Comparison of ENCODE assay signal across 30 cellular contexts in genomic region chrX:138930546-138930945, GRCh38.
"Had no signal": no experiment of that assay in that cellular context is flagged by ENCODE, and none has a peak within 500 bp of the region (broad histone marks: within the 10 kb centered on the region; RNA-seq: fewer than 3 reads in every experiment).

No MANE protein-coding gene starts in this region.

- H3K27ac Mint-ChIP-seq: activated CD4-positive, alpha-beta memory T cell treated with anti-CD3 and anti-CD28 coated beads for 36 hours; activated CD4-positive, alpha-beta T cell treated with anti-CD3 and anti-CD28 coated beads for 36 hours; activated CD4-positive, alpha-beta T cell treated with anti-CD3 and anti-CD28 coated beads, Interleukin-2, amount 10 ng/mL, durations not matched to agents 24 days and 14 days; activated CD8-positive, alpha-beta memory T cell treated with anti-CD3 and anti-CD28 coated beads, Interleukin-2, amount 10 ng/mL, durations not matched to agents 7 days and 5 days; activated CD8-positive, alpha-beta T cell treated with anti-CD3 and anti-CD28 coated beads, Interleukin-2, amount 10 ng/mL, durations not matched to agents 7 days and 5 days; activated naive CD4-positive, alpha-beta T cell treated with anti-CD3 and anti-CD28 coated beads for 36 hours; activated naive CD4-positive, alpha-beta T cell treated with anti-CD3 and anti-CD28 coated beads, Interleukin-2, amount 50 U/mL, for 24 hours; activated naive CD8-positive, alpha-beta T cell treated with anti-CD3 and anti-CD28 coated beads for 36 hours; activated naive CD8-positive, alpha-beta T cell treated with anti-CD3 and anti-CD28 coated beads, Interleukin-2, amount 50 U/mL, for 24 hours; activated T-helper 1 cell treated with anti-CD3 and anti-CD28 coated beads, Interleukin-12 subunit alpha, Interleukin-12 subunit beta, Interleukin-2, Interleukin-4 antibody, amounts not matched to agents 30 ng/mL and 10 ng/mL and 1 ng/mL, durations not matched to agents 14 hours and 24 hours and 36 hours; activated T-helper 2 cell treated with anti-CD3 and anti-CD28 coated beads, Interferon-gamma antibody, Interleukin-2, Interleukin-4, amounts not matched to agents 10 μg/mL and 5 μg/mL and 100 μg/mL, durations not matched to agents 14 hours and 24 hours and 36 hours; effector memory CD8-positive, alpha-beta T cell had no signal

- H3K27me3 Mint-ChIP-seq: activated CD4-positive, alpha-beta memory T cell treated with anti-CD3 and anti-CD28 coated beads for 36 hours; activated CD4-positive, alpha-beta T cell treated with anti-CD3 and anti-CD28 coated beads for 36 hours; activated CD4-positive, alpha-beta T cell treated with anti-CD3 and anti-CD28 coated beads, Interleukin-2, amount 10 ng/mL, durations not matched to agents 24 days and 14 days; activated CD8-positive, alpha-beta memory T cell treated with anti-CD3 and anti-CD28 coated beads, Interleukin-2, amount 10 ng/mL, durations not matched to agents 7 days and 5 days; activated naive CD4-positive, alpha-beta T cell treated with anti-CD3 and anti-CD28 coated beads, Interleukin-2, amount 50 U/mL, for 24 hours; activated naive CD8-positive, alpha-beta T cell treated with anti-CD3 and anti-CD28 coated beads for 36 hours; activated naive CD8-positive, alpha-beta T cell treated with anti-CD3 and anti-CD28 coated beads, Interleukin-2, amount 50 U/mL, for 24 hours; effector memory CD8-positive, alpha-beta T cell had no signal

- H3K36me3 Mint-ChIP-seq: activated CD4-positive, alpha-beta memory T cell treated with anti-CD3 and anti-CD28 coated beads for 36 hours; activated CD8-positive, alpha-beta memory T cell treated with anti-CD3 and anti-CD28 coated beads, Interleukin-2, amount 10 ng/mL, durations not matched to agents 7 days and 5 days; activated naive CD4-positive, alpha-beta T cell treated with anti-CD3 and anti-CD28 coated beads, Interleukin-2, amount 50 U/mL, for 24 hours; activated naive CD8-positive, alpha-beta T cell treated with anti-CD3 and anti-CD28 coated beads for 36 hours had no signal

- H3K4me3 Mint-ChIP-seq: activated CD4-positive, alpha-beta memory T cell treated with anti-CD3 and anti-CD28 coated beads for 36 hours; activated CD4-positive, alpha-beta T cell treated with anti-CD3 and anti-CD28 coated beads for 36 hours; activated CD4-positive, alpha-beta T cell treated with anti-CD3 and anti-CD28 coated beads, Interleukin-2, amount 10 ng/mL, durations not matched to agents 24 days and 14 days; activated CD8-positive, alpha-beta memory T cell treated with anti-CD3 and anti-CD28 coated beads, Interleukin-2, amount 10 ng/mL, durations not matched to agents 7 days and 5 days; activated CD8-positive, alpha-beta T cell treated with anti-CD3 and anti-CD28 coated beads, Interleukin-2, amount 10 ng/mL, durations not matched to agents 7 days and 5 days; activated naive CD4-positive, alpha-beta T cell treated with anti-CD3 and anti-CD28 coated beads for 36 hours; activated naive CD4-positive, alpha-beta T cell treated with anti-CD3 and anti-CD28 coated beads, Interleukin-2, amount 50 U/mL, for 24 hours; activated naive CD8-positive, alpha-beta T cell treated with anti-CD3 and anti-CD28 coated beads for 36 hours; activated naive CD8-positive, alpha-beta T cell treated with anti-CD3 and anti-CD28 coated beads, Interleukin-2, amount 50 U/mL, for 24 hours; activated T-helper 1 cell treated with anti-CD3 and anti-CD28 coated beads, Interleukin-12 subunit alpha, Interleukin-12 subunit beta, Interleukin-2, Interleukin-4 antibody, amounts not matched to agents 30 ng/mL and 10 ng/mL and 1 ng/mL, durations not matched to agents 14 hours and 24 hours and 36 hours; effector memory CD8-positive, alpha-beta T cell had no signal

- H3K4me1 Mint-ChIP-seq: activated CD4-positive, alpha-beta T cell treated with anti-CD3 and anti-CD28 coated beads for 36 hours; activated CD4-positive, alpha-beta T cell treated with anti-CD3 and anti-CD28 coated beads, Interleukin-2, amount 10 ng/mL, durations not matched to agents 24 days and 14 days; activated CD8-positive, alpha-beta memory T cell treated with anti-CD3 and anti-CD28 coated beads, Interleukin-2, amount 10 ng/mL, durations not matched to agents 7 days and 5 days; activated naive CD4-positive, alpha-beta T cell treated with anti-CD3 and anti-CD28 coated beads, Interleukin-2, amount 50 U/mL, for 24 hours; activated naive CD8-positive, alpha-beta T cell treated with anti-CD3 and anti-CD28 coated beads for 36 hours; activated naive CD8-positive, alpha-beta T cell treated with anti-CD3 and anti-CD28 coated beads, Interleukin-2, amount 50 U/mL, for 24 hours had no signal

- H3K9me3 Mint-ChIP-seq: activated CD4-positive, alpha-beta memory T cell treated with anti-CD3 and anti-CD28 coated beads for 36 hours; activated CD4-positive, alpha-beta T cell treated with anti-CD3 and anti-CD28 coated beads, Interleukin-2, amount 10 ng/mL, durations not matched to agents 24 days and 14 days; activated naive CD4-positive, alpha-beta T cell treated with anti-CD3 and anti-CD28 coated beads for 36 hours; activated naive CD4-positive, alpha-beta T cell treated with anti-CD3 and anti-CD28 coated beads, Interleukin-2, amount 50 U/mL, for 24 hours; activated naive CD8-positive, alpha-beta T cell treated with anti-CD3 and anti-CD28 coated beads for 36 hours; activated naive CD8-positive, alpha-beta T cell treated with anti-CD3 and anti-CD28 coated beads, Interleukin-2, amount 50 U/mL, for 24 hours; activated T-helper 2 cell treated with anti-CD3 and anti-CD28 coated beads, Interferon-gamma antibody, Interleukin-2, Interleukin-4, amounts not matched to agents 10 μg/mL and 5 μg/mL and 100 μg/mL, durations not matched to agents 14 hours and 24 hours and 36 hours had no signal

- DNase-seq: activated CD4-positive, alpha-beta memory T cell treated with anti-CD3 and anti-CD28 coated beads for 36 hours; activated CD4-positive, alpha-beta T cell treated with anti-CD3 and anti-CD28 coated beads for 36 hours; activated CD4-positive, alpha-beta T cell treated with anti-CD3 and anti-CD28 coated beads, Interleukin-2, amount 10 ng/mL, durations not matched to agents 24 days and 14 days; activated CD4-positive, CD25-positive, alpha-beta regulatory T cell; activated CD4-positive, CD25-positive, alpha-beta regulatory T cell treated with anti-CD3 and anti-CD28 coated beads, Interleukin-2, amount 50 U/mL, for 72 hours; activated CD8-positive, alpha-beta memory T cell treated with anti-CD3 and anti-CD28 coated beads, Interleukin-2, amount 10 ng/mL, durations not matched to agents 7 days and 5 days; activated CD8-positive, alpha-beta memory T cell treated with anti-CD3 and anti-CD28 coated beads, Interleukin-2, amount 50 U/mL, for 4 hours; activated CD8-positive, alpha-beta T cell treated with anti-CD3 and anti-CD28 coated beads, Interleukin-2, amount 10 ng/mL, durations not matched to agents 7 days and 5 days; activated effector memory CD4-positive, alpha-beta T cell treated with anti-CD3 and anti-CD28 coated beads, Interleukin-2, amount 50 U/mL, for 16 hours; activated naive CD4-positive, alpha-beta T cell treated with anti-CD3 and anti-CD28 coated beads for 36 hours; activated naive CD8-positive, alpha-beta T cell treated with anti-CD3 and anti-CD28 coated beads for 36 hours; activated naive CD8-positive, alpha-beta T cell treated with anti-CD3 and anti-CD28 coated beads, Interleukin-2, amount 50 U/mL, for 24 hours; activated T-cell treated with anti-CD3 and anti-CD28 coated beads, Interleukin-2, amount 50 U/mL, for 1 hour; activated T-cell treated with anti-CD3 and anti-CD28 coated beads, Interleukin-2, amount 50 U/mL, for 48 hours; adrenal gland; amygdala; aorta; body of pancreas; caudate nucleus; cortex of kidney; dermis blood vessel endothelial cell; effector CD4-positive, alpha-beta T cell; effector memory CD8-positive, alpha-beta T cell; esophagus squamous epithelium; foreskin melanocyte; T-helper 2 cell had no signal

- ATAC-seq: activated CD4-positive, alpha-beta T cell treated with anti-CD3 and anti-CD28 coated beads for 36 hours; activated CD8-positive, alpha-beta memory T cell treated with anti-CD3 and anti-CD28 coated beads, Interleukin-2, amount 10 ng/mL, durations not matched to agents 7 days and 5 days; activated CD8-positive, alpha-beta T cell treated with anti-CD3 and anti-CD28 coated beads, Interleukin-2, amount 10 ng/mL, durations not matched to agents 7 days and 5 days; activated naive CD8-positive, alpha-beta T cell treated with anti-CD3 and anti-CD28 coated beads, Interleukin-2, amount 50 U/mL, for 24 hours; body of pancreas; effector memory CD8-positive, alpha-beta T cell; gastroesophageal sphincter had no signal
